ENCODE assay signal across 10 cellular contexts in genomic region chr17:48613862-48614694, GRCh38. TPM values are rescaled to one million over a fixed set of nuclear protein-coding genes. Genes with fewer than 3 reads are reported as not detected.
DNase-seq lines count a peak whose midpoint lies in the region; ATAC-seq, FAIRE-seq and TF ChIP-seq lines count a peak whose summit lies in the region.
"Had no signal": no experiment of that assay in that cellular context is flagged by ENCODE, and none has a peak within 500 bp of the region (broad histone marks: within the 10 kb centered on the region; RNA-seq: fewer than 3 reads in every experiment).

No MANE protein-coding gene starts in this region.

- TF ChIP-seq RAD21 in HCT116 (IDR thresholded peaks at IDR 0.05; ENCODE audit: low read depth), result no peak

- intact Hi-C loops in HCT116 (cut with micrococcal nuclease) (loop anchor here (2.0 to 10.0 kb wide), 2 partner anchors 129 to 353 kb away; no protein-coding TSS in a partner anchor), left lung (cut with DNase I) (no loop called here), CD14-positive monocyte (cut with micrococcal nuclease) (loop anchor here in 1 of 2 donors (2.0 kb wide), 1 partner anchor 17 kb away; no protein-coding TSS in a partner anchor)

- H3K27ac ChIP-seq in HCT116 (ENCODE audit: low read depth, low read length), result peak overlapping the region; percentile 88
- no peak overlapping the region for H3K27ac ChIP-seq in small intestine (ENCODE audit: low read depth in 1 of 2, low read length in 1 of 2)
- no peak overlapping the region for H3K27ac ChIP-seq in left lung

- RAD21 ChIA-PET in HCT116 (lab: Charles Lee; ENCODE audit: low non-redundant PET in 1 of 2, low total read pairs in 2 of 2, uncharacterized antibody in 2 of 2, unreplicated experiment in 2 of 2), result interaction anchor here in 1 of 2 experiments (0.6 kb wide), 1 partner anchor 15 kb away, joined by 4 read pairs; no protein-coding TSS in a partner anchor

- H3K4me2 ChIP-seq in HCT116 (ENCODE audit: low read length), result peak overlapping the region; percentile 95

- no peak for TF ChIP-seq CTCF in HCT116 (IDR thresholded peaks at IDR 0.05 in 2 of 3, conservative IDR thresholded peaks at IDR 0.05 in 1 of 3; ENCODE audit: borderline replicate concordance in 1 of 3, insufficient read depth in 1 of 3, low read depth in 2 of 3, low read length in 2 of 3)
- TF ChIP-seq CTCF in left lung (IDR thresholded peaks at IDR 0.05), result no peak
- no peak for TF ChIP-seq CTCF in CD14-positive monocyte (IDR thresholded peaks at IDR 0.05)

- H3K79me2 ChIP-seq in HCT116 (ENCODE audit: insufficient read depth, low read length), result peaks cover 83% of the 10 kb centered on the region

- no peak for FAIRE-seq in small intestine (lab: Jason Lieb, UNC)
- FAIRE-seq: TTC549 had no signal

- H3K9me2 ChIP-seq in HCT116 (ENCODE audit: insufficient read depth), result no peaks in the 10 kb centered on the region

- H3K27me3 ChIP-seq in HCT116 (ENCODE audit: insufficient read depth, low read length), result no peaks in the 10 kb centered on the region
- H3K27me3 ChIP-seq in small intestine (ENCODE audit: control insufficient read depth in 2 of 2, insufficient read depth in 2 of 2, low read length in 2 of 2), result peaks cover 14 to 51% of the 10 kb centered on the region in 2 donors
- H3K27me3 ChIP-seq in left lung, result peaks cover 88 to 100% of the 10 kb centered on the region in 2 donors

- no peak overlapping the region for H2AFZ ChIP-seq in HCT116 (ENCODE audit: low read depth, low read length, poor library complexity, severe bottlenecking)

- H3K9ac ChIP-seq in HCT116 (ENCODE audit: low read length), result peak overlapping the region; percentile 97

- no peaks in the 10 kb centered on the region for H4K20me1 ChIP-seq in HCT116 (ENCODE audit: insufficient read depth)

- H3K27ac Mint-ChIP-seq in T-helper 17 cell (peak overlapping the region; percentile 73), CD14-positive monocyte (no peak overlapping the region)

- CTCF ChIA-PET in HCT116 (lab: Charles Lee), result interaction anchor here (0.7 to 3.4 kb wide), 8 partner anchors 9 to 588 kb away, joined by 3 to 12 read pairs (median 5); no protein-coding TSS in a partner anchor

- no peak for TF ChIP-seq POLR2A in HCT116 (IDR thresholded peaks at IDR 0.05; ENCODE audit: borderline replicate concordance, extremely low read depth, insufficient read depth, insufficient read length)
- TF ChIP-seq POLR2A in erythroblast (IDR thresholded peaks at IDR 0.05; ENCODE audit: low read length), result no peak

- H3K36me3 ChIP-seq in HCT116 (ENCODE audit: control insufficient read depth in 1 of 2, insufficient read depth in 2 of 2, low read length in 2 of 2), result no peaks in the 10 kb centered on the region
- no peaks in the 10 kb centered on the region for H3K36me3 ChIP-seq in small intestine (ENCODE audit: control insufficient read depth in 2 of 2, insufficient read depth in 2 of 2, low read length in 2 of 2)
- no peaks in the 10 kb centered on the region for H3K36me3 ChIP-seq in left lung

- H3K4me1 Mint-ChIP-seq in T-helper 17 cell (peaks cover 48% of the 10 kb centered on the region), CD14-positive monocyte (peaks cover 41% of the 10 kb centered on the region)

- POLR2A ChIA-PET in HCT116 (lab: Charles Lee), result interaction anchor here (0.7 to 1.9 kb wide), 3 partner anchors 12 to 396 kb away, joined by 3 to 11 read pairs (median 8); partner anchors contain the start of gene HOXB9

- H3K4me3 Mint-ChIP-seq in T-helper 17 cell (peak overlapping the region; percentile 95), CD14-positive monocyte (peak overlapping the region in 1 of 2 donors; percentile 68)

- peaks cover 0 to 49% (median 26%) of the 10 kb centered on the region in 7 donors for H3K9me3 Mint-ChIP-seq in CD14-positive monocyte

- H3K4me3 ChIP-seq in HCT116 (replicated peaks in 1 of 2; ENCODE audit: low read depth in 1 of 2, low read length in 2 of 2), result peak overlapping the region; percentile 80 to 90
- H3K4me3 ChIP-seq in small intestine (ENCODE audit: low read depth in 1 of 2, low read length in 2 of 2), result peak overlapping the region; percentile 7 to 41
- no peak overlapping the region for H3K4me3 ChIP-seq in left lung

- WGBS in small intestine, 3 donors, result 5 to 8% (median 8%) methylated on average over 55 of the region's 55 CpGs

- H3K4me1 ChIP-seq in HCT116 (ENCODE audit: control insufficient read depth in 1 of 2, insufficient read depth in 2 of 2, low read length in 2 of 2) (peaks cover 15 to 60% of the 10 kb centered on the region in 2 experiments; a peak in 3 of 4 replicates), small intestine (ENCODE audit: control insufficient read depth in 2 of 2, insufficient read depth in 1 of 2, low read depth in 1 of 2, low read length in 1 of 2) (no peaks in the 10 kb centered on the region), left lung (peaks cover 0 to 61% of the 10 kb centered on the region in 2 donors)

- H3K27me3 Mint-ChIP-seq in T-helper 17 cell (peaks cover 86% of the 10 kb centered on the region), CD14-positive monocyte (ENCODE audit: low read depth in 3 of 3) (peaks cover 98 to 99% (median 98%) of the 10 kb centered on the region in 3 donors)

- DNase-seq in HCT116 (ENCODE audit: low read depth, low spot score) (no peak), T-helper 17 cell (no peak), erythroblast (lab: John Stamatoyannopoulos, UW) (peak; percentile 23 to 30), small intestine (no peak), left lung (no peak), CD14-positive monocyte (ENCODE audit: low spot score) (no peak)
- DNase-seq: Kasumi-1; stimulated activated CD4-positive, alpha-beta T cell treated with anti-CD3 and anti-CD28 coated beads, Interleukin-1b, Interleukin-23, amount 100 ng/mL, for 48 hours had no signal

- peaks cover 6% of the 10 kb centered on the region for H3K36me3 Mint-ChIP-seq in T-helper 17 cell (ENCODE audit: low read depth)
- H3K36me3 Mint-ChIP-seq in CD14-positive monocyte, result peaks cover 11 to 20% of the 10 kb centered on the region in 2 donors

- H3K9me3 ChIP-seq in HCT116 (ENCODE audit: control insufficient read depth in 1 of 2, insufficient read depth in 1 of 2, low read depth in 1 of 2, low read length in 2 of 2) (no peaks in the 10 kb centered on the region), T-helper 17 cell (ENCODE audit: control insufficient read depth, low read length, poor library complexity, severe bottlenecking) (no peaks in the 10 kb centered on the region), small intestine (ENCODE audit: control insufficient read depth, low read depth) (no peaks in the 10 kb centered on the region), left lung (no peaks in the 10 kb centered on the region)

- ATAC-seq in HCT116 (no peak), T-helper 17 cell (no peak), left lung (no peak), HG03354 (IDR thresholded peaks at IDR 0.05; ENCODE audit: poor library complexity, severe bottlenecking, unreplicated experiment) (no peak)

- BruUV-seq in HCT116 (replicated peaks; lab: Mats Ljungman, UMichigan), result TSS peak; percentile 22

TF ChIP-seq in HCT116, 20 proteins besides CTCF, POLR2A, EP300 and RAD21:
- no peak for TF ChIP-seq EZH2phosphoT487 (IDR thresholded peaks at IDR 0.05; ENCODE audit: borderline replicate concordance)

RNA-seq across cellular contexts. Expression of gene HOXB8, which starts 1.0 kb away (rescaled TPM):
- 44.7 TPM for total RNA-seq in HCT116 (2021; ENCODE audit: unreplicated experiment)
- polyA plus RNA-seq in HCT116 (2012), result 15.4 and 23.9 TPM in 2 replicates
- not detected for total RNA-seq in T-helper 17 cell
- polyA plus RNA-seq in small intestine, result under 1 TPM in 1 of 3 donors, not detected in 2; 0.12 TPM
- total RNA-seq in left lung, result under 1 TPM; 0.32 to 0.39 TPM
- polyA plus RNA-seq in CD14-positive monocyte, result not detected

RNA-seq across cellular contexts. Expression of gene HOXB7, which starts 3.3 kb away (rescaled TPM):
- total RNA-seq in HCT116 (2021; ENCODE audit: unreplicated experiment) (33.6 TPM), T-helper 17 cell (under 1 TPM in 1 of 2 donors, not detected in 1; 0.82 TPM), left lung (1 to 10 TPM; 2.4 to 3.0 TPM)
- 16.8 and 23.4 TPM in 2 replicates for polyA plus RNA-seq in HCT116 (2012)
- polyA plus RNA-seq in small intestine (1 to 10 TPM in 2 of 3 donors, not detected in 1; 4.3 to 4.9 TPM), CD14-positive monocyte (not detected)

RNA-seq across cellular contexts. Expression of gene HOXB6, which starts 9.3 kb away (rescaled TPM):
- total RNA-seq in HCT116 (2021; ENCODE audit: unreplicated experiment), result 64.8 TPM
- 17.5 and 28.9 TPM in 2 replicates for polyA plus RNA-seq in HCT116 (2012)
- not detected for total RNA-seq in T-helper 17 cell
- polyA plus RNA-seq in small intestine, result 1 to 10 TPM in 2 of 3 donors, under 1 TPM in 1; 0.45 to 6.9 (median 1.1) TPM
- 1 to 10 TPM; 5.1 to 6.7 TPM for total RNA-seq in left lung
- not detected for polyA plus RNA-seq in CD14-positive monocyte

RNA-seq across cellular contexts. Expression of gene HOXB9, which starts 12.1 kb away (rescaled TPM):
- total RNA-seq in HCT116 (2021; ENCODE audit: unreplicated experiment), result 40.1 TPM
- polyA plus RNA-seq in HCT116 (2012), result 30.3 and 41.0 TPM in 2 replicates
- total RNA-seq in T-helper 17 cell, result under 1 TPM in 1 of 2 donors, not detected in 1; 0.16 TPM
- under 1 TPM in 2 of 3 donors, not detected in 1; 0.07 to 0.54 TPM for polyA plus RNA-seq in small intestine
- not detected for total RNA-seq in left lung
- polyA plus RNA-seq in CD14-positive monocyte, result not detected

RNA-seq across cellular contexts. Expression of gene HOXB5, which starts 20.5 kb away (rescaled TPM):
- total RNA-seq in HCT116 (2021; ENCODE audit: unreplicated experiment), result 19.8 TPM
- 6.5 and 12.0 TPM in 2 replicates for polyA plus RNA-seq in HCT116 (2012)
- not detected for total RNA-seq in T-helper 17 cell
- 1 to 10 TPM in 1 of 3 donors, not detected in 2; 5.8 TPM for polyA plus RNA-seq in small intestine
- total RNA-seq in left lung, result 1 to 10 TPM; 3.3 to 4.2 TPM
- not detected for polyA plus RNA-seq in CD14-positive monocyte

Comparison
In these comparisons a context has a peak if more than half of its experiments do, and no peak if none do; other contexts are left out.
1. DNase-seq: peak in erythroblast (2 of 2); none in HCT116 (single experiment), T-helper 17 cell (0 of 3), small intestine (single experiment), left lung (0 of 2) and CD14-positive monocyte (single experiment).
2. H3K4me3 ChIP-seq: peak in HCT116 (2 of 2) and small intestine (2 of 2); none in left lung (0 of 2).
3. RNA of gene HOXB8, which starts 1.0 kb away (total RNA-seq): 44.7 TPM in HCT116 (single experiment); 0.32 to 0.39 TPM in left lung and not detected in T-helper 17 cell; every median in the first group is over 10 times any median in the second.
4. RNA of gene HOXB6, which starts 9.3 kb away (total RNA-seq): 64.8 TPM in HCT116 (single experiment) and 5.1 to 6.7 TPM in left lung; not detected in T-helper 17 cell; every median in the first group is over 4 times any median in the second.